9 cellular contexts compared by ENCODE assay signal in the genomic region with DNA sequence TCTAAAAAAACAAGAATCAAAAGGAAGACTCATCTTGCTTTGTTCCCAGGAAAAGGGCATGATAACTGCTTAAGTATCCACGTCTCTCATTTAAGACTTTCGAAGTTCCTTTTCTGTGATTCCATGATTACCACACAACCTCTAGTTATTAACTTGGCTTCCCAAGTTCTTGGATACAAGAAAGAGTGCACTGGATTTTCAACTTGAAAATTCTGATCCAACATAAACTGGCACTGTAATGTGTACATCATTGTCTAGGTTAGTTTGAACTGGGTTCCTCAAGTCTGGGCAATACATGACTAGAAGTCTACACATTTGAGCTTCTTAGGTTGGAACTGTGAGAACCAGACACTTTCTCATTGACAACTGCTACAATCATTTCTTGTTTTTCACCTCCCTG. TPM values are rescaled to one million over a fixed set of nuclear protein-coding genes. Genes with fewer than 3 reads are reported as not detected.
A peak's percentile ranks its signal among the peaks of the same experiment; 100 is the strongest.
DNase-seq lines count a peak whose midpoint lies in the region; ATAC-seq and TF ChIP-seq lines count a peak whose summit lies in the region.
"Had no signal": no experiment of that assay in that cellular context is flagged by ENCODE, and none has a peak within 500 bp of the region (broad histone marks: within the 10 kb centered on the region; RNA-seq: fewer than 3 reads in every experiment).

No MANE protein-coding gene starts in this region.

- H3K56ac ChIP-seq in H9 (ENCODE audit: insufficient read length, low read depth, low read length) = no peak overlapping the region

- no peak overlapping the region for H3K4ac ChIP-seq in H9 (ENCODE audit: low read depth, low read length)

- peaks cover 13% of the 10 kb centered on the region; the same call in 1 of the 2 replicates for H3K79me2 ChIP-seq in H9 (ENCODE audit: insufficient read depth, low read length)

- H3K4me1 Mint-ChIP-seq in H9 (peaks cover 32 to 33% of the 10 kb centered on the region in 2 experiments), natural killer cell (peaks cover 36 to 41% of the 10 kb centered on the region in 2 donors)

- H2AK5ac ChIP-seq in H9 (ENCODE audit: insufficient read length, low read length) = no peak overlapping the region

- peaks cover 24% of the 10 kb centered on the region for H3K23me2 ChIP-seq in H9 (ENCODE audit: insufficient read length, low read depth, low read length, poor library complexity, severe bottlenecking)

- no peak overlapping the region for H4K5ac ChIP-seq in H9 (ENCODE audit: insufficient read length, low read depth, low read length)

- H3K27me3 ChIP-seq in H9 (ENCODE audit: insufficient read depth, low read length) (no peaks in the 10 kb centered on the region), adipocyte (replicated peaks; ENCODE audit: control insufficient read depth, insufficient read depth, low read length) (no peaks in the 10 kb centered on the region), lower lobe of right lung (ENCODE audit: low read depth) (no peaks in the 10 kb centered on the region)

- H3K36me3 ChIP-seq in adipocyte (ENCODE audit: control insufficient read depth, insufficient read depth, low read length, severe bottlenecking) (no peaks in the 10 kb centered on the region), lower lobe of right lung (no peaks in the 10 kb centered on the region)

- no peak overlapping the region for H2BK12ac ChIP-seq in H9 (ENCODE audit: insufficient read length, low read depth, low read length)

- H3K9ac ChIP-seq in H9 (ENCODE audit: extremely low read depth, insufficient read length, low read length) (no peak overlapping the region), adipocyte (ENCODE audit: low read length) (peak overlapping the region; percentile 94)

- no peaks in the 10 kb centered on the region for H3K9me3 ChIP-seq in H9 (ENCODE audit: control insufficient read depth, low read depth, low read length)
- no peaks in the 10 kb centered on the region for H3K9me3 ChIP-seq in adipocyte (ENCODE audit: control insufficient read depth, low read length)
- H3K9me3 ChIP-seq in lower lobe of right lung = no peaks in the 10 kb centered on the region

- CTCF ChIA-PET in AG04449 (lab: Yijun Ruan, JAX) = interaction anchor here (5.2 kb wide), 1 partner anchor 46 kb away, joined by 26 read pairs; no protein-coding TSS in a partner anchor

- no peak overlapping the region for H3K23ac ChIP-seq in H9 (ENCODE audit: insufficient read length, low read depth, low read length)

- peaks cover 10% of the 10 kb centered on the region for H3K4me1 ChIP-seq in H9 (ENCODE audit: insufficient read depth, low read length)
- H3K4me1 ChIP-seq in adipocyte (ENCODE audit: control insufficient read depth, insufficient read depth, low read length) = peaks cover 30% of the 10 kb centered on the region
- H3K4me1 ChIP-seq in lower lobe of right lung = peaks cover 67% of the 10 kb centered on the region

- H3K27ac Mint-ChIP-seq in H9 (peak overlapping the region in 1 of 3 experiments; percentile 50; a peak in 1 of 7 replicates), natural killer cell (no peak overlapping the region)
- H3K27ac Mint-ChIP-seq: activated naive CD4-positive, alpha-beta T cell treated with anti-CD3 and anti-CD28 coated beads, Interleukin-2, amount 10 ng/mL, durations not matched to agents 7 days and 5 days had no signal

- H3K27ac ChIP-seq in H9 (ENCODE audit: insufficient read length, low read depth, low read length) = no peak overlapping the region
- H3K27ac ChIP-seq in lower lobe of right lung = peak overlapping the region; percentile 15

- H3K4me3 ChIP-seq in AG04449 (ENCODE audit: low read depth, low read length) (peak overlapping the region; percentile 93), adipocyte (ENCODE audit: low read length) (peak overlapping the region; percentile 95), lower lobe of right lung (peak overlapping the region; percentile 91)

- TF ChIP-seq CTCF in AG04449 (IDR thresholded peaks at IDR 0.05; ENCODE audit: insufficient read depth, low read length, missing control alignments) (no peak), H9 (conservative IDR thresholded peaks at IDR 0.05) (no peak), lower lobe of right lung (IDR thresholded peaks at IDR 0.05) (no peak), natural killer cell (IDR thresholded peaks at IDR 0.05) (no peak)

- no peaks in the 10 kb centered on the region for H4K20me1 ChIP-seq in H9 (ENCODE audit: control insufficient read depth, insufficient read depth, insufficient read length)

- H3K27me3 Mint-ChIP-seq in H9 (ENCODE audit: low read depth) (no peaks in the 10 kb centered on the region), natural killer cell (ENCODE audit: low read depth in 2 of 2) (no peaks in the 10 kb centered on the region)
- H3K27me3 Mint-ChIP-seq: activated naive CD4-positive, alpha-beta T cell treated with anti-CD3 and anti-CD28 coated beads, Interleukin-2, amount 10 ng/mL, durations not matched to agents 7 days and 5 days had no signal

- ATAC-seq in lower lobe of right lung (no peak), GM21526 (IDR thresholded peaks at IDR 0.05; ENCODE audit: low FRiP score, unreplicated experiment) (no peak), natural killer cell (no peak), HG02938 (IDR thresholded peaks at IDR 0.05; ENCODE audit: unreplicated experiment) (no peak)

- intact Hi-C loops in lower lobe of right lung (cut with DNase I) (no loop called here), natural killer cell (cut with micrococcal nuclease) (no loop called here)

- no peak overlapping the region for H3K14ac ChIP-seq in H9 (ENCODE audit: insufficient read depth, low read length)

- H3K4me3 Mint-ChIP-seq in H9 = no peak overlapping the region; a peak in 1 of 5 replicates
- H3K4me3 Mint-ChIP-seq in natural killer cell = no peak overlapping the region
- H3K4me3 Mint-ChIP-seq: activated naive CD4-positive, alpha-beta T cell treated with anti-CD3 and anti-CD28 coated beads, Interleukin-2, amount 10 ng/mL, durations not matched to agents 7 days and 5 days had no signal

- H3K36me3 Mint-ChIP-seq in H9 (ENCODE audit: insufficient read depth in 1 of 3, low read depth in 3 of 3) = 0 out of 7 replicates have a peak, but pooled peaks cover 0 to 3% (median 0%) of the 10 kb centered on the region in 3 experiments
- H3K36me3 Mint-ChIP-seq in natural killer cell = peaks cover 15% of the 10 kb centered on the region

- no peak overlapping the region for H4K8ac ChIP-seq in H9 (replicated peaks; ENCODE audit: insufficient read length, low read depth, low read length)

- H2BK120ac ChIP-seq in H9 (ENCODE audit: low read depth, low read length, poor library complexity, severe bottlenecking) = no peak overlapping the region

- no CpG with 5 or more reads among the region's 2 CpGs for WGBS in H9 (ENCODE audit: extremely low coverage, insufficient read length, low lambda C conversion rate)

- H3K4me2 ChIP-seq in H9 (ENCODE audit: insufficient read depth, insufficient read length, low read length) = peak overlapping the region; percentile 56

- no peaks in the 10 kb centered on the region for H3K79me1 ChIP-seq in H9 (ENCODE audit: insufficient read depth, low read depth, low read length, poor library complexity, severe bottlenecking)

- no peak overlapping the region for H2AFZ ChIP-seq in H9 (ENCODE audit: low read length)

- no peak overlapping the region for H4K91ac ChIP-seq in H9 (ENCODE audit: insufficient read length, low read depth, low read length)

- no peak overlapping the region for H2BK15ac ChIP-seq in H9 (ENCODE audit: low read depth, low read length)

- no peak overlapping the region for H2BK5ac ChIP-seq in H9 (ENCODE audit: insufficient read length, low read length)

- POLR2A ChIA-PET in AG04449 (lab: Yijun Ruan, JAX) = no interaction called here

- H3K9me3 Mint-ChIP-seq in H9 = no peaks in the 10 kb centered on the region
- peaks cover 4 to 5% of the 10 kb centered on the region in 2 donors for H3K9me3 Mint-ChIP-seq in natural killer cell

- H3K18ac ChIP-seq in H9 (ENCODE audit: insufficient read length, low read depth, low read length) = no peak overlapping the region

- no peak overlapping the region for H3T11ph ChIP-seq in H9 (ENCODE audit: low read length)

- no peak overlapping the region for H2BK20ac ChIP-seq in H9 (ENCODE audit: low read depth, low read length, poor library complexity, severe bottlenecking)

- DNase-seq in AG04449 (ENCODE audit: low read depth, low spot score) (no peak), H9 (no peak), adipocyte (ENCODE audit: low read depth) (peak; percentile 46), lower lobe of right lung (no peak), natural killer cell (no peak), NCI-H82 treated with DMSO at 0.1 percent for 48 hours (lab: John Stamatoyannopoulos, UW; ENCODE audit: unreplicated experiment) (no peak)
- DNase-seq: activated naive CD4-positive, alpha-beta T cell treated with anti-CD3 and anti-CD28 coated beads, Interleukin-2, amount 10 ng/mL, durations not matched to agents 7 days and 5 days had no signal

RNA-seq across cellular contexts. Expression of gene KLHL28, which starts 1.6 kb away (rescaled TPM):
- total RNA-seq in H9 (2021) = 8.6 and 10.2 TPM in 2 replicates
- 18.5 TPM for total RNA-seq in lower lobe of right lung
- 10 to 100 TPM; 47.6 to 59.7 (median 56.0) TPM for total RNA-seq in natural killer cell

RNA-seq across cellular contexts. Expression of gene TOGARAM1, which starts 1.8 kb away (rescaled TPM):
- total RNA-seq in H9 (2021) (9.6 and 11.4 TPM in 2 replicates), lower lobe of right lung (18.5 TPM), natural killer cell (10 to 100 TPM; 17.4 to 21.4 (median 19.6) TPM)
